12 cellular contexts compared by ENCODE assay signal in the genomic region with DNA sequence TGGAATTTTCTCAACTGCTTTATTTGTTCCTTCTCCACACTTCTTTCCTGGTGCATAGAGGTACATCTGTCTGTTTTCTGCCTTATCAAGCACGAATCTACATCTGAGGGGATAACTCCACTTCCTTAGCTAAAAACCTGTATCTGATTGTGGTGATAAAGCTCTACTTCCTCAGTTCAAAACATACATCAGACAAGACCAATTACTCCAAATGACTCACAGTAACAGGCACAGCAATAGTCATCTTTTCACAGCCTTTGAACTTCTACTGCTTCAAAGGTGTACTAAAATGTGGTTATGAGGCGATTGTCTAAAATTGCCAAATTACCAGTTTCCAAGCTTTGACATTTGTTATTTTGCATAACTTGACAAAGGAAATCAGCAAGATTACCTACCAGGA.
DNase-seq lines count a peak whose midpoint lies in the region; ATAC-seq and TF ChIP-seq lines count a peak whose summit lies in the region.
"Had no signal": no experiment of that assay in that cellular context is flagged by ENCODE, and none has a peak within 500 bp of the region (broad histone marks: within the 10 kb centered on the region; RNA-seq: fewer than 3 reads in every experiment).

No MANE protein-coding gene starts in this region.

- intact Hi-C loops in ascending aorta (cut with DNase I): no loop called here
- intact Hi-C loops in thyroid gland (cut with DNase I): no loop called here

- no peaks in the 10 kb centered on the region for H3K27me3 Mint-ChIP-seq in T-cell

- no peak for TF ChIP-seq CTCF in AG10803 (conservative IDR thresholded peaks at IDR 0.05; ENCODE audit: low read length)
- TF ChIP-seq CTCF in ascending aorta (IDR thresholded peaks at IDR 0.05): no peak
- no peak for TF ChIP-seq CTCF in thyroid gland (IDR thresholded peaks at IDR 0.05)

- no peaks in the 10 kb centered on the region for H3K9me3 Mint-ChIP-seq in T-cell
- H3K9me3 Mint-ChIP-seq: activated naive CD4-positive, alpha-beta T cell treated with anti-CD3 and anti-CD28 coated beads, Interleukin-2, amount 50 U/mL, for 24 hours had no signal

- WGBS in thyroid gland, 2 donors: 68 to 79% methylated on average over 2 of the region's 2 CpGs

- H3K4me3 Mint-ChIP-seq in T-cell: no peak overlapping the region
- H3K4me3 Mint-ChIP-seq: activated naive CD4-positive, alpha-beta T cell treated with anti-CD3 and anti-CD28 coated beads, Interleukin-2, amount 50 U/mL, for 24 hours had no signal

- no peak overlapping the region for H3K27ac Mint-ChIP-seq in T-cell
- H3K27ac Mint-ChIP-seq: activated naive CD4-positive, alpha-beta T cell treated with anti-CD3 and anti-CD28 coated beads, Interleukin-2, amount 50 U/mL, for 24 hours had no signal

- H3K36me3 ChIP-seq in effector memory CD4-positive, alpha-beta T cell (ENCODE audit: control insufficient read depth, insufficient read depth, low read length): no peaks in the 10 kb centered on the region
- H3K36me3 ChIP-seq in ascending aorta (no peaks in the 10 kb centered on the region), thyroid gland (no peaks in the 10 kb centered on the region)
- H3K36me3 ChIP-seq: neutrophil had no signal

- CTCF ChIA-PET in T-cell (lab: Charles Lee): no interaction called here

- peaks cover 15 to 26% (median 18%) of the 10 kb centered on the region in 3 donors for H3K4me1 Mint-ChIP-seq in T-cell

- no peaks in the 10 kb centered on the region for H3K9me3 ChIP-seq in effector memory CD4-positive, alpha-beta T cell (ENCODE audit: control insufficient read depth, low read length)
- H3K9me3 ChIP-seq in ascending aorta (no peaks in the 10 kb centered on the region), thyroid gland (no peaks in the 10 kb centered on the region)
- H3K9me3 ChIP-seq: neutrophil had no signal

- DNase-seq in AG10803 (ENCODE audit: low read depth): peak; percentile 20
- DNase-seq in HCEC 1CT: peak; percentile 45
- DNase-seq in T-cell: no peak
- DNase-seq in fibroblast of peridontal ligament (ENCODE audit: extremely low read depth): peak; percentile 45
- DNase-seq in effector memory CD4-positive, alpha-beta T cell: no peak
- no peak for DNase-seq in hippocampal formation (lab: John Stamatoyannopoulos, UW)
- DNase-seq in ascending aorta (ENCODE audit: low spot score in 2 of 2): no peak
- DNase-seq in thyroid gland: no peak
- DNase-seq: islet precursor cell, MM.1S had no signal

- H3K36me3 Mint-ChIP-seq in T-cell: no peaks in the 10 kb centered on the region
- H3K36me3 Mint-ChIP-seq: activated naive CD4-positive, alpha-beta T cell treated with anti-CD3 and anti-CD28 coated beads, Interleukin-2, amount 50 U/mL, for 24 hours had no signal

- no peak overlapping the region for H3K27ac ChIP-seq in effector memory CD4-positive, alpha-beta T cell (ENCODE audit: insufficient read depth, low read length, poor library complexity, severe bottlenecking)
- H3K27ac ChIP-seq in ascending aorta (no peak overlapping the region), thyroid gland (no peak overlapping the region)
- H3K27ac ChIP-seq: neutrophil had no signal

- POLR2A ChIA-PET in T-cell (lab: Charles Lee): no interaction called here

- TF ChIP-seq POLR2A in thyroid gland (IDR thresholded peaks at IDR 0.05): no peak

- no peaks in the 10 kb centered on the region for H3K27me3 ChIP-seq in effector memory CD4-positive, alpha-beta T cell (replicated peaks; ENCODE audit: control insufficient read depth, insufficient read depth, low read length, poor library complexity, severe bottlenecking)
- H3K27me3 ChIP-seq in ascending aorta (no peaks in the 10 kb centered on the region), thyroid gland (no peaks in the 10 kb centered on the region)
- H3K27me3 ChIP-seq: neutrophil had no signal

- H3K4me1 ChIP-seq in effector memory CD4-positive, alpha-beta T cell (ENCODE audit: control insufficient read depth, insufficient read depth, low read length, poor library complexity, severe bottlenecking): no peaks in the 10 kb centered on the region
- H3K4me1 ChIP-seq in ascending aorta (no peaks in the 10 kb centered on the region), thyroid gland (no peaks in the 10 kb centered on the region)

- ATAC-seq in T-cell (replicated peaks in 1 of 4): peak; percentile 54 to 87 (median 83)

- H3K4me3 ChIP-seq in AG10803 (ENCODE audit: low read length): no peak overlapping the region
- H3K4me3 ChIP-seq in effector memory CD4-positive, alpha-beta T cell (ENCODE audit: insufficient read depth, low read depth, low read length, poor library complexity, severe bottlenecking): no peak overlapping the region
- no peak overlapping the region for H3K4me3 ChIP-seq in ascending aorta
- no peak overlapping the region for H3K4me3 ChIP-seq in thyroid gland (replicated peaks in 1 of 3)

Comparison
In these comparisons a context has a peak if more than half of its experiments do, and no peak if none do; other contexts are left out.
1. DNase-seq: peak in AG10803 (single experiment), HCEC 1CT (single experiment) and fibroblast of peridontal ligament (single experiment); none in T-cell (0 of 34), effector memory CD4-positive, alpha-beta T cell (0 of 3), hippocampal formation (0 of 2), ascending aorta (0 of 2) and thyroid gland (0 of 2).